In genomic region chr14:77173911-77174617, GRCh38 we compare ENCODE assay signal across 15 cellular contexts. TPM values are rescaled to one million over a fixed set of nuclear protein-coding genes. Genes with fewer than 3 reads are reported as not detected.
"Had no signal": no experiment of that assay in that cellular context is flagged by ENCODE, and none has a peak within 500 bp of the region (broad histone marks: within the 10 kb centered on the region; RNA-seq: fewer than 3 reads in every experiment).

No MANE protein-coding gene starts in this region.

RNA-seq across cellular contexts. Expression of gene ZDHHC22, which starts 32.5 kb away (rescaled TPM):
- total RNA-seq: activated CD4-positive, alpha-beta memory T cell treated with anti-CD3 and anti-CD28 coated beads for 36 hours; activated CD4-positive, alpha-beta T cell treated with anti-CD3 and anti-CD28 coated beads, Interleukin-2, amount 10 ng/mL, durations not matched to agents 24 days and 14 days; activated CD8-positive, alpha-beta memory T cell treated with anti-CD3 and anti-CD28 coated beads for 36 hours; activated naive CD4-positive, alpha-beta T cell treated with anti-CD3 and anti-CD28 coated beads for 36 hours; activated naive CD8-positive, alpha-beta T cell treated with anti-CD3 and anti-CD28 coated beads for 36 hours; activated T-helper 1 cell treated with anti-CD3 and anti-CD28 coated beads, Interleukin-12 subunit alpha, Interleukin-12 subunit beta, Interleukin-2, Interleukin-4 antibody, amounts not matched to agents 30 ng/mL and 10 ng/mL and 1 ng/mL, durations not matched to agents 14 hours and 24 hours and 36 hours; ascending aorta; hepatocyte; kidney; left lobe of liver; naive thymus-derived CD8-positive, alpha-beta T cell; T-helper 17 cell; thyroid gland; vagina had no signal
- polyA plus RNA-seq: esophagus; hepatocyte; naive thymus-derived CD8-positive, alpha-beta T cell had no signal
